In the genomic region with DNA sequence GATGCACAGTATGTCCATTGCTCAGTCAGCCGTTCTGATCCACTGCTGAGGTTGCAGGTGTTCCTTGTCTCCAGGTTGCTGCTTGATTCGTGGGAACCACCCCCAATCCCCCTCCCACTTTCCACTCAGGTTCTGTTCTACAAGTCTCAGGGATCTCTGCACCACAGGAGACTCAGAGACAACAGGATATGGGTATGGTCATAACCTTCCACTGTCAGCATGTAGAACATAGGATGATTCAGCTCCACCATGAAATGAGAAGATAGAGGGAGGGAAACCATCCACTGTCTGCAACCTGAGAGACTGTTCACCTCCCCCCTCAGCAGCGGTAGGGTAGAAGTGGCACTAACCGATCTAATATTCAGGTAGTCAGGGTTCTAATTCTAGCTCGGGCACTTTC, we compare ENCODE assay signal across 24 cellular contexts. TPM values are rescaled to one million over a fixed set of nuclear protein-coding genes. Genes with fewer than 3 reads are reported as not detected.
A peak's percentile ranks its signal among the peaks of the same experiment; 100 is the strongest.
DNase-seq lines count a peak whose midpoint lies in the region; ATAC-seq, FAIRE-seq and TF ChIP-seq lines count a peak whose summit lies in the region.
"Had no signal": no experiment of that assay in that cellular context is flagged by ENCODE, and none has a peak within 500 bp of the region (broad histone marks: within the 10 kb centered on the region; RNA-seq: fewer than 3 reads in every experiment).

No MANE protein-coding gene starts in this region.

- peaks cover 0 to 3% of the 10 kb centered on the region in 2 experiments; a peak in 1 of 4 replicates for H3K79me1 ChIP-seq in IMR-90 (ENCODE audit: low read depth in 1 of 2, low read length in 2 of 2)

- H2AK5ac ChIP-seq in IMR-90 (ENCODE audit: low read depth, low read length), result peak overlapping the region; percentile 95

- peak overlapping the region; percentile 69; the same call in 1 of the 2 replicates for H4K5ac ChIP-seq in IMR-90 (ENCODE audit: low read depth, low read length)

- H3K4me3 Mint-ChIP-seq in activated naive CD4-positive, alpha-beta T cell treated with anti-CD3 and anti-CD28 coated beads, Interleukin-2, amount 10 ng/mL, durations not matched to agents 7 days and 5 days, result no peak overlapping the region
- H3K4me3 Mint-ChIP-seq: activated B cell treated with CpG ODN at 0.5 μM for 24 hours; activated naive CD8-positive, alpha-beta T cell; IgD-negative memory B cell had no signal

- dilution Hi-C loops in IMR-90 (cut with HindIII; ENCODE audit: low sequenced_read_pairs, unreplicated experiment), result no loop called here

- no peak overlapping the region for H2AFZ ChIP-seq in IMR-90 (replicated peaks; ENCODE audit: low read length, poor library complexity)

- peak overlapping the region; percentile 12 for H2AK9ac ChIP-seq in IMR-90 (replicated peaks; ENCODE audit: low read depth, low read length, poor library complexity)

- H4K20me1 ChIP-seq in IMR-90 (ENCODE audit: insufficient read depth, low read length), result no peaks in the 10 kb centered on the region

- CTCF ChIA-PET in activated naive CD4-positive, alpha-beta T cell treated with anti-CD3 and anti-CD28 coated beads, Interleukin-2, amount 10 ng/mL, durations not matched to agents 7 days and 5 days (lab: Charles Lee), result no interaction called here
- CTCF ChIA-PET in IMR-90 (lab: Yijun Ruan, JAX), result no interaction called here

- peak overlapping the region; percentile 48; the same call in 1 of the 2 replicates for H3K18ac ChIP-seq in IMR-90 (ENCODE audit: low read depth, low read length)

- H3K36me3 ChIP-seq in IMR-90 (ENCODE audit: control insufficient read depth, insufficient read depth, low read length), result no peaks in the 10 kb centered on the region
- H3K36me3 ChIP-seq: breast epithelium, heart right ventricle, MG63, upper lobe of left lung had no signal

- H3K56ac ChIP-seq in IMR-90 (ENCODE audit: extremely low read depth, insufficient read depth, low read length), result no peak overlapping the region

- no peak overlapping the region for H3K4me3 ChIP-seq in IMR-90 (ENCODE audit: insufficient read depth, low read depth, low read length)
- H3K4me3 ChIP-seq in epithelial cell of esophagus (ENCODE audit: low read length), result no peak overlapping the region
- H3K4me3 ChIP-seq: breast epithelium, coronary artery, heart right ventricle, lung, MG63, smooth muscle cell, upper lobe of left lung had no signal

- H3K9me1 ChIP-seq in IMR-90 (ENCODE audit: insufficient read depth, low read length), result peaks cover 15% of the 10 kb centered on the region

- H3K27me3 Mint-ChIP-seq in activated naive CD4-positive, alpha-beta T cell treated with anti-CD3 and anti-CD28 coated beads, Interleukin-2, amount 10 ng/mL, durations not matched to agents 7 days and 5 days, result peaks cover 15% of the 10 kb centered on the region
- H3K27me3 Mint-ChIP-seq: activated naive CD8-positive, alpha-beta T cell had no signal

- peaks cover 17% of the 10 kb centered on the region for H3K4me1 ChIP-seq in IMR-90 (ENCODE audit: control insufficient read depth, insufficient read depth, low read length)
- H3K4me1 ChIP-seq: breast epithelium, upper lobe of left lung had no signal

- no peaks in the 10 kb centered on the region for H3K27me3 ChIP-seq in IMR-90 (ENCODE audit: control insufficient read depth, insufficient read depth, low read length)
- H3K27me3 ChIP-seq: breast epithelium, heart right ventricle, MG63, upper lobe of left lung had no signal

- peaks cover 5% of the 10 kb centered on the region; the same call in 1 of the 2 replicates for H3K9me3 ChIP-seq in IMR-90 (ENCODE audit: control insufficient read depth, insufficient read depth, low read length)
- H3K9me3 ChIP-seq: upper lobe of left lung had no signal

- no peak for TF ChIP-seq POLR2A in IMR-90 (IDR thresholded peaks at IDR 0.05; ENCODE audit: low read depth, low read length)

- intact Hi-C loops in IMR-90 (cut with micrococcal nuclease), result loop anchor here (5.0 kb wide), 2 partner anchors 38 to 148 kb away; no protein-coding TSS in a partner anchor

- peak; percentile 91 to 93 for ATAC-seq in activated naive CD4-positive, alpha-beta T cell treated with anti-CD3 and anti-CD28 coated beads, Interleukin-2, amount 50 U/mL, for 72 hours
- ATAC-seq in IMR-90 (ENCODE audit: low read depth) (no peak), GM21825 (IDR thresholded peaks at IDR 0.05; ENCODE audit: unreplicated experiment) (no peak)
- peak; percentile 86 for ATAC-seq in stimulated activated naive CD8-positive, alpha-beta T cell treated with anti-CD3 and anti-CD28 coated beads, Interleukin-15, Interleukin-2, amounts not matched to agents 100 U/mL and 50 U/mL, for 24 hours
- ATAC-seq: heart right ventricle had no signal

- peak overlapping the region; percentile 41 to 58; a peak in 2 of 4 replicates for H4K8ac ChIP-seq in IMR-90 (ENCODE audit: low read depth in 2 of 2, low read length in 2 of 2)

- no peak overlapping the region; the same call in 1 of the 2 replicates for H3K23ac ChIP-seq in IMR-90 (ENCODE audit: low read depth, low read length)

- peaks cover 5 to 13% of the 10 kb centered on the region in 2 donors for H3K36me3 Mint-ChIP-seq in activated naive CD4-positive, alpha-beta T cell treated with anti-CD3 and anti-CD28 coated beads, Interleukin-2, amount 50 U/mL, for 72 hours
- peaks cover 3% of the 10 kb centered on the region for H3K36me3 Mint-ChIP-seq in activated naive CD4-positive, alpha-beta T cell treated with anti-CD3 and anti-CD28 coated beads, Interleukin-2, amount 10 ng/mL, durations not matched to agents 7 days and 5 days
- H3K36me3 Mint-ChIP-seq: IgD-negative memory B cell had no signal

- H3K4me1 Mint-ChIP-seq in activated naive CD4-positive, alpha-beta T cell treated with anti-CD3 and anti-CD28 coated beads, Interleukin-2, amount 10 ng/mL, durations not matched to agents 7 days and 5 days, result no peaks in the 10 kb centered on the region
- H3K4me1 Mint-ChIP-seq: activated B cell treated with CpG ODN at 0.5 μM for 24 hours had no signal

- WGBS in IMR-90 (ENCODE audit: extremely low coverage in 2 of 2, insufficient read length in 1 of 2), 2 experiments, result no CpG with 5 or more reads among the region's 5 CpGs

- H3K4me2 ChIP-seq in IMR-90 (ENCODE audit: low read depth, low read length), result no peak overlapping the region
- H3K4me2 ChIP-seq: smooth muscle cell had no signal

- no peak overlapping the region for H3K9ac ChIP-seq in IMR-90 (ENCODE audit: low read depth, low read length)

- no peak for DNase-seq in activated naive CD4-positive, alpha-beta T cell treated with anti-CD3 and anti-CD28 coated beads, Interleukin-2, amount 50 U/mL, for 72 hours (ENCODE audit: low spot score in 2 of 2)
- DNase-seq in activated naive CD4-positive, alpha-beta T cell treated with anti-CD3 and anti-CD28 coated beads, Interleukin-2, amount 10 ng/mL, durations not matched to agents 7 days and 5 days, result no peak
- DNase-seq in IMR-90 (peak; percentile 39), epithelial cell of esophagus (ENCODE audit: low read depth) (peak; percentile 24), GM19239 (ENCODE audit: insufficient read length, low spot score) (no peak), hepatic stellate cell (ENCODE audit: low spot score) (no peak)
- no peak for DNase-seq in stimulated activated naive CD8-positive, alpha-beta T cell treated with anti-CD3 and anti-CD28 coated beads, Interleukin-15, Interleukin-2, amounts not matched to agents 100 U/mL and 50 U/mL, for 24 hours
- DNase-seq: activated B cell treated with CpG ODN at 0.5 μM for 24 hours; DMS53; heart right ventricle; NCI-H1436; NCI-H510A treated with DMSO at 0.1 percent for 48 hours; stimulated activated CD4-positive, alpha-beta T cell treated with anti-CD3 and anti-CD28 coated beads, Interleukin-4, amount 100 ng/mL, for 1 hour; T-helper 9 cell; upper lobe of left lung had no signal

- BruUV-seq in IMR-90 (replicated peaks; lab: Mats Ljungman, UMichigan), result no TSS peak

- peak overlapping the region; percentile 44; the same call in 1 of the 2 replicates for H4K91ac ChIP-seq in IMR-90 (ENCODE audit: insufficient read depth, low read depth, low read length)

- POLR2A ChIA-PET in IMR-90 (lab: Charles Lee; ENCODE audit: unreplicated experiment), result interaction anchor here (1.3 kb wide), 1 partner anchor 19 kb away, joined by 4 read pairs; a partner anchor contains a TSS

- in situ Hi-C loops in IMR-90 (cut with MboI; ENCODE audit: low sequenced_read_pairs), result no loop called here

- H2BK120ac ChIP-seq in IMR-90 (ENCODE audit: low read depth, low read length), result peak overlapping the region; percentile 77

- peaks cover 4 to 5% of the 10 kb centered on the region in 2 donors for H3K9me3 Mint-ChIP-seq in activated naive CD4-positive, alpha-beta T cell treated with anti-CD3 and anti-CD28 coated beads, Interleukin-2, amount 50 U/mL, for 72 hours
- peaks cover 7% of the 10 kb centered on the region for H3K9me3 Mint-ChIP-seq in activated naive CD4-positive, alpha-beta T cell treated with anti-CD3 and anti-CD28 coated beads, Interleukin-2, amount 10 ng/mL, durations not matched to agents 7 days and 5 days

- no peak for FAIRE-seq in GM19239 (lab: Jason Lieb, UNC)

- peak overlapping the region; percentile 54; the same call in 1 of the 2 replicates for H2BK20ac ChIP-seq in IMR-90 (ENCODE audit: low read depth, low read length)

- 0 out of 2 replicates have a peak overlapping the region, but pooled peaks have one; percentile 14 for H3K27ac ChIP-seq in IMR-90 (ENCODE audit: insufficient read depth, low read length)
- H3K27ac ChIP-seq: breast epithelium, coronary artery, heart right ventricle, HL-60, upper lobe of left lung had no signal

- peak overlapping the region; percentile 25 to 26 for H3K27ac Mint-ChIP-seq in activated naive CD4-positive, alpha-beta T cell treated with anti-CD3 and anti-CD28 coated beads, Interleukin-2, amount 50 U/mL, for 72 hours
- no peak overlapping the region for H3K27ac Mint-ChIP-seq in activated naive CD4-positive, alpha-beta T cell treated with anti-CD3 and anti-CD28 coated beads, Interleukin-2, amount 10 ng/mL, durations not matched to agents 7 days and 5 days
- H3K27ac Mint-ChIP-seq: activated B cell treated with CpG ODN at 0.5 μM for 24 hours; activated naive CD8-positive, alpha-beta T cell; IgD-negative memory B cell had no signal

- H2BK5ac ChIP-seq in IMR-90 (ENCODE audit: low read depth, low read length, poor library complexity, severe bottlenecking), result peak overlapping the region; percentile 51

- peak overlapping the region; percentile 96; the same call in 2 of the 3 replicates for H2BK15ac ChIP-seq in IMR-90 (ENCODE audit: low read depth, low read length)

- H3K4ac ChIP-seq in IMR-90 (ENCODE audit: low read depth, low read length), result peak overlapping the region; percentile 71

- TF ChIP-seq CTCF in IMR-90 (conservative IDR thresholded peaks at IDR 0.05; ENCODE audit: low read depth, low read length) (no peak), epithelial cell of esophagus (IDR thresholded peaks at IDR 0.05; ENCODE audit: insufficient read depth, low read depth, low read length, missing control alignments) (no peak)

- peak overlapping the region; percentile 51; the same call in 1 of the 2 replicates for H3K14ac ChIP-seq in IMR-90 (replicated peaks; ENCODE audit: low read depth, low read length)

- TF ChIP-seq RAD21 in IMR-90 (IDR thresholded peaks at IDR 0.05; ENCODE audit: low read length), result no peak

RNA-seq across cellular contexts. Expression of a gene that starts 19.0 kb away (rescaled TPM):
- total RNA-seq in activated naive CD4-positive, alpha-beta T cell treated with anti-CD3 and anti-CD28 coated beads, Interleukin-2, amount 50 U/mL, for 72 hours, result 10 to 100 TPM; 26.8 to 28.7 TPM
- 25.3 and 28.5 TPM in 2 replicates for total RNA-seq in IMR-90 (2012; rRNA removed)
- 23.1 and 24.1 TPM in 2 replicates for polyA plus RNA-seq in IMR-90 (2012; rRNA removed)
- polyA plus RNA-seq in IMR-90 (2012; cell fraction: cytosol; rRNA removed), result 5.1 and 8.5 TPM in 2 replicates
- polyA plus RNA-seq in IMR-90 (2012; cell fraction: nucleus; rRNA removed; ENCODE audit: low replicate concordance), result 33.0 and 75.4 TPM in 2 replicates

Comparison
In these comparisons a context has a peak if more than half of its experiments do, and no peak if none do; other contexts are left out.
1. ATAC-seq: peak in activated naive CD4-positive, alpha-beta T cell treated with anti-CD3 and anti-CD28 coated beads, Interleukin-2, amount 50 U/mL, for 72 hours (2 of 2) and stimulated activated naive CD8-positive, alpha-beta T cell treated with anti-CD3 and anti-CD28 coated beads, Interleukin-15, Interleukin-2, amounts not matched to agents 100 U/mL and 50 U/mL, for 24 hours (single experiment); none in IMR-90 (single experiment) and GM21825 (single experiment).
2. DNase-seq: peak in IMR-90 (single experiment) and epithelial cell of esophagus (single experiment); none in activated naive CD4-positive, alpha-beta T cell treated with anti-CD3 and anti-CD28 coated beads, Interleukin-2, amount 50 U/mL, for 72 hours (0 of 2), activated naive CD4-positive, alpha-beta T cell treated with anti-CD3 and anti-CD28 coated beads, Interleukin-2, amount 10 ng/mL, durations not matched to agents 7 days and 5 days (single experiment), stimulated activated naive CD8-positive, alpha-beta T cell treated with anti-CD3 and anti-CD28 coated beads, Interleukin-15, Interleukin-2, amounts not matched to agents 100 U/mL and 50 U/mL, for 24 hours (single experiment), GM19239 (single experiment) and hepatic stellate cell (single experiment).